In the genomic region with DNA sequence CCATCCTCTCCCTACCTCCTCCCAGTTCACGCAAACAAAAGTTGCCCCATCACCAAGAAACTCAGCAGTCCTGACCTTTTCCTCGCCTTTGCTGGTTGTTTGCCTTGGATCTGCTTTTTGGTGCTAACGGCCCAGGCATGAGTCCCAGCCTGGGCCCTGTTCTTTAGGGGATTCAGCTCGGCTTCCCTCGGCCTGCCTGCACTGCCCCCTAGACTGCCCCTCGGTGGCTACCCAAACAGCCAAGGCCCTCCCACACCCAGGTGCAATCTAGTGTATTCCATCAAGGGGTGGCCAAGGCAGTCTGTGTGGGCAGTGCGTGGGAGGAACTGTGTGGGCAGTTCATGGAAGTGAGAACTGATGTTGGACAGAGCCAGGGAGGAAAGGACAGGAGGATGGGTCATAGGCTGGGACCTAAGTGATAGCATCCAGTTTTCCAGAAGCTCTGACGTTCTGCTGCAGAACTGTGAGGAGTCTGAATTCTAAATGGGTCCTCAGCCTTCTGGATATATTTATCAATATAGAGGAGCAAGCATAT, we compare ENCODE assay signal across 29 cellular contexts.
DNase-seq lines count a peak whose midpoint lies in the region; ATAC-seq and TF ChIP-seq lines count a peak whose summit lies in the region.
"Had no signal": no experiment of that assay in that cellular context is flagged by ENCODE, and none has a peak within 500 bp of the region (broad histone marks: within the 10 kb centered on the region; RNA-seq: fewer than 3 reads in every experiment).

No MANE protein-coding gene starts in this region.

- no peaks in the 10 kb centered on the region for H4K20me1 ChIP-seq in BLaER1

- POLR2A ChIA-PET in HEK293 (lab: Yijun Ruan, JAX), result no interaction called here
- POLR2A ChIA-PET in activated B cell treated with CpG ODN at 0.5 μM for 24 hours (lab: Charles Lee), result interaction anchor here (0.5 to 2.5 kb wide), 7 partner anchors 10 to 463 kb away, joined by 3 to 7 read pairs (median 4); no protein-coding TSS in a partner anchor

- peaks cover 85% of the 10 kb centered on the region for H3K4me1 ChIP-seq in BLaER1
- H3K4me1 ChIP-seq in HEK293 (ENCODE audit: control insufficient read depth, insufficient read depth, low read length), result no peaks in the 10 kb centered on the region
- H3K4me1 ChIP-seq: gastrocnemius medialis had no signal

- no peaks in the 10 kb centered on the region for H3K27me3 Mint-ChIP-seq in activated B cell treated with CpG ODN at 0.5 μM for 24 hours
- no peaks in the 10 kb centered on the region for H3K27me3 Mint-ChIP-seq in mesothelial cell of epicardium (ENCODE audit: low read depth)
- H3K27me3 Mint-ChIP-seq: type B pancreatic cell had no signal

- DNase-seq in activated B cell treated with CpG ODN at 0.5 μM for 24 hours (no peak), mesothelial cell of epicardium (ENCODE audit: low spot score in 2 of 2, unreplicated experiment in 2 of 2) (no peak), activated gamma-delta T cell (lab: John Stamatoyannopoulos, UW) (no peak), GF-D8 (lab: John Stamatoyannopoulos, UW) (no peak), amygdala (lab: John Stamatoyannopoulos, UW) (no peak), cerebellar cortex (ENCODE audit: low spot score) (no peak)
- DNase-seq: ACHN; activated CD4-positive, alpha-beta T cell treated with anti-CD3 and anti-CD28 coated beads, Interleukin-2, amount 50 U/mL, for 48 hours; activated CD8-positive, alpha-beta memory T cell treated with anti-CD3 and anti-CD28 coated beads, Interleukin-2, amount 50 U/mL, for 4 hours; aorta; central memory CD4-positive, alpha-beta T cell; gastrocnemius medialis; left lung; midbrain; natural killer cell; NCI-H1105; NCI-H1930; NCI-H526; NK-92 treated with Interleukin-12 subunit alpha and Interleukin-12 subunit beta, amount 100 ng/mL, for 24 hours; stimulated activated CD4-positive, alpha-beta T cell treated with anti-CD3 and anti-CD28 coated beads, Interleukin-2, amount 100 ng/mL, for 24 hours; T-helper 1 cell had no signal

- intact Hi-C loops in activated B cell treated with CpG ODN at 0.5 μM for 24 hours (cut with micrococcal nuclease), result loop anchor here (2.0 to 5.0 kb wide), 2 partner anchors 36 to 213 kb away; no protein-coding TSS in a partner anchor

- TF ChIP-seq CTCF in HEK293 (tag by site-specific recombination; IDR thresholded peaks at IDR 0.05), result no peak
- no peak for TF ChIP-seq CTCF in activated B cell treated with CpG ODN at 0.5 μM for 24 hours (IDR thresholded peaks at IDR 0.05)
- TF ChIP-seq CTCF in mesothelial cell of epicardium (IDR thresholded peaks at IDR 0.05; ENCODE audit: unreplicated experiment), result no peak

- H3K27me3 ChIP-seq in BLaER1, result no peaks in the 10 kb centered on the region
- H3K27me3 ChIP-seq: gastrocnemius medialis, hepatocyte, left lung, SJSA1 had no signal

- H3K4me3 ChIP-seq in BLaER1 (no peak overlapping the region), HEK293 (ENCODE audit: low read depth, low read length) (no peak overlapping the region)
- H3K4me3 ChIP-seq: gastrocnemius medialis, GM12878, hepatocyte, left lung, SJSA1 had no signal

- peaks cover 72% of the 10 kb centered on the region for H3K4me1 Mint-ChIP-seq in activated B cell treated with CpG ODN at 0.5 μM for 24 hours
- peaks cover 30% of the 10 kb centered on the region for H3K4me1 Mint-ChIP-seq in mesothelial cell of epicardium
- H3K4me1 Mint-ChIP-seq: natural killer cell had no signal

- no peaks in the 10 kb centered on the region for H3K36me3 ChIP-seq in BLaER1
- no peaks in the 10 kb centered on the region for H3K36me3 ChIP-seq in HEK293 (ENCODE audit: control insufficient read depth in 2 of 2, insufficient read depth in 1 of 2, low read length in 2 of 2)
- H3K36me3 ChIP-seq: gastrocnemius medialis, left lung, SJSA1 had no signal

- CTCF ChIA-PET in HEK293 (lab: Yijun Ruan, JAX) (interaction anchor here (0.8 kb wide), 1 partner anchor 57 kb away, joined by 3 read pairs; no protein-coding TSS in a partner anchor), activated B cell treated with CpG ODN at 0.5 μM for 24 hours (lab: Charles Lee) (interaction anchor here (0.7 to 1.9 kb wide), 3 partner anchors 213 to 610 kb away, joined by 3 to 6 read pairs (median 3); no protein-coding TSS in a partner anchor)

- no peak for ATAC-seq in activated B cell treated with CpG ODN at 0.5 μM for 24 hours (ENCODE audit: low read depth)
- ATAC-seq: gastrocnemius medialis, GM12878, natural killer cell, Panc1 had no signal

- H3K4me3 Mint-ChIP-seq in activated B cell treated with CpG ODN at 0.5 μM for 24 hours (peak overlapping the region; percentile 53), mesothelial cell of epicardium (no peak overlapping the region)
- H3K4me3 Mint-ChIP-seq: natural killer cell, type B pancreatic cell had no signal

- H3K27ac Mint-ChIP-seq in activated B cell treated with CpG ODN at 0.5 μM for 24 hours, result peak overlapping the region; percentile 84
- peak overlapping the region; percentile 48 for H3K27ac Mint-ChIP-seq in mesothelial cell of epicardium
- H3K27ac Mint-ChIP-seq: activated naive CD4-positive, alpha-beta T cell treated with anti-CD3 and anti-CD28 coated beads, Interleukin-2, amount 50 U/mL, for 72 hours; natural killer cell; type B pancreatic cell had no signal

- H3K36me3 Mint-ChIP-seq in activated B cell treated with CpG ODN at 0.5 μM for 24 hours (ENCODE audit: low read depth), result no peaks in the 10 kb centered on the region
- no peaks in the 10 kb centered on the region for H3K36me3 Mint-ChIP-seq in mesothelial cell of epicardium
- H3K36me3 Mint-ChIP-seq: activated naive CD4-positive, alpha-beta T cell treated with anti-CD3 and anti-CD28 coated beads, Interleukin-2, amount 50 U/mL, for 72 hours; natural killer cell; type B pancreatic cell had no signal

- H3K9me3 Mint-ChIP-seq in activated B cell treated with CpG ODN at 0.5 μM for 24 hours (no peaks in the 10 kb centered on the region), mesothelial cell of epicardium (no peaks in the 10 kb centered on the region)
- H3K9me3 Mint-ChIP-seq: activated naive CD4-positive, alpha-beta T cell treated with anti-CD3 and anti-CD28 coated beads, Interleukin-2, amount 50 U/mL, for 72 hours; natural killer cell; type B pancreatic cell had no signal

- no peak overlapping the region for H3K9ac ChIP-seq in BLaER1

- H3K9me3 ChIP-seq in BLaER1 (0 out of 2 replicates have a peak, but pooled peaks cover 6% of the 10 kb centered on the region), HEK293 (ENCODE audit: control insufficient read depth, insufficient read depth, low read depth, low read length) (no peaks in the 10 kb centered on the region)
- H3K9me3 ChIP-seq: gastrocnemius medialis, left lung, SJSA1 had no signal

- H3K27ac ChIP-seq in BLaER1 (peak overlapping the region; percentile 40; the same call in 1 of the 2 replicates), HEK293 (ENCODE audit: extremely low read depth, low read depth, low read length) (no peak overlapping the region)
- H3K27ac ChIP-seq: gastrocnemius medialis, hepatocyte, left lung, SJSA1 had no signal

- H3K4me2 ChIP-seq in BLaER1, result peak overlapping the region; percentile 53
- H3K4me2 ChIP-seq: hepatocyte had no signal

TF ChIP-seq in HEK293, 187 proteins besides CTCF, POLR2A, EP300 and RAD21 (continues in another document):
- TF ChIP-seq ZFP3 (tag by site-specific recombination; IDR thresholded peaks at IDR 0.05; ENCODE audit: low read depth), result no peak
- no peak for TF ChIP-seq ZNF140 (tag by site-specific recombination; IDR thresholded peaks at IDR 0.05)
- TF ChIP-seq, protein P1, sequence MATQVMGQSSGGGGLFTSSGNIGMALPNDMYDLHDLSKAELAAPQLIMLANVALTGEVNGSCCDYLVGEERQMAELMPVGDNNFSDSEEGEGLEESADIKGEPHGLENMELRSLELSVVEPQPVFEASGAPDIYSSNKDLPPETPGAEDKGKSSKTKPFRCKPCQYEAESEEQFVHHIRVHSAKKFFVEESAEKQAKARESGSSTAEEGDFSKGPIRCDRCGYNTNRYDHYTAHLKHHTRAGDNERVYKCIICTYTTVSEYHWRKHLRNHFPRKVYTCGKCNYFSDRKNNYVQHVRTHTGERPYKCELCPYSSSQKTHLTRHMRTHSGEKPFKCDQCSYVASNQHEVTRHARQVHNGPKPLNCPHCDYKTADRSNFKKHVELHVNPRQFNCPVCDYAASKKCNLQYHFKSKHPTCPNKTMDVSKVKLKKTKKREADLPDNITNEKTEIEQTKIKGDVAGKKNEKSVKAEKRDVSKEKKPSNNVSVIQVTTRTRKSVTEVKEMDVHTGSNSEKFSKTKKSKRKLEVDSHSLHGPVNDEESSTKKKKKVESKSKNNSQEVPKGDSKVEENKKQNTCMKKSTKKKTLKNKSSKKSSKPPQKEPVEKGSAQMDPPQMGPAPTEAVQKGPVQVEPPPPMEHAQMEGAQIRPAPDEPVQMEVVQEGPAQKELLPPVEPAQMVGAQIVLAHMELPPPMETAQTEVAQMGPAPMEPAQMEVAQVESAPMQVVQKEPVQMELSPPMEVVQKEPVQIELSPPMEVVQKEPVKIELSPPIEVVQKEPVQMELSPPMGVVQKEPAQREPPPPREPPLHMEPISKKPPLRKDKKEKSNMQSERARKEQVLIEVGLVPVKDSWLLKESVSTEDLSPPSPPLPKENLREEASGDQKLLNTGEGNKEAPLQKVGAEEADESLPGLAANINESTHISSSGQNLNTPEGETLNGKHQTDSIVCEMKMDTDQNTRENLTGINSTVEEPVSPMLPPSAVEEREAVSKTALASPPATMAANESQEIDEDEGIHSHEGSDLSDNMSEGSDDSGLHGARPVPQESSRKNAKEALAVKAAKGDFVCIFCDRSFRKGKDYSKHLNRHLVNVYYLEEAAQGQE (tag by site-specific recombination; IDR thresholded peaks at IDR 0.05), result peak; percentile 57; the same call in 1 of the 2 replicates
- TF ChIP-seq, protein P2, sequence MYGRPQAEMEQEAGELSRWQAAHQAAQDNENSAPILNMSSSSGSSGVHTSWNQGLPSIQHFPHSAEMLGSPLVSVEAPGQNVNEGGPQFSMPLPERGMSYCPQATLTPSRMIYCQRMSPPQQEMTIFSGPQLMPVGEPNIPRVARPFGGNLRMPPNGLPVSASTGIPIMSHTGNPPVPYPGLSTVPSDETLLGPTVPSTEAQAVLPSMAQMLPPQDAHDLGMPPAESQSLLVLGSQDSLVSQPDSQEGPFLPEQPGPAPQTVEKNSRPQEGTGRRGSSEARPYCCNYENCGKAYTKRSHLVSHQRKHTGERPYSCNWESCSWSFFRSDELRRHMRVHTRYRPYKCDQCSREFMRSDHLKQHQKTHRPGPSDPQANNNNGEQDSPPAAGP (tag by site-specific recombination; IDR thresholded peaks at IDR 0.05), result no peak
- TF ChIP-seq, protein P3, sequence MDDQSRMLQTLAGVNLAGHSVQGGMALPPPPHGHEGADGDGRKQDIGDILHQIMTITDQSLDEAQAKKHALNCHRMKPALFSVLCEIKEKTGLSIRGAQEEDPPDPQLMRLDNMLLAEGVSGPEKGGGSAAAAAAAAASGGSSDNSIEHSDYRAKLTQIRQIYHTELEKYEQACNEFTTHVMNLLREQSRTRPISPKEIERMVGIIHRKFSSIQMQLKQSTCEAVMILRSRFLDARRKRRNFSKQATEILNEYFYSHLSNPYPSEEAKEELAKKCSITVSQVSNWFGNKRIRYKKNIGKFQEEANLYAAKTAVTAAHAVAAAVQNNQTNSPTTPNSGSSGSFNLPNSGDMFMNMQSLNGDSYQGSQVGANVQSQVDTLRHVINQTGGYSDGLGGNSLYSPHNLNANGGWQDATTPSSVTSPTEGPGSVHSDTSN (CRISPR knock-in tag; IDR thresholded peaks at IDR 0.05), result no peak
- TF ChIP-seq ZFHX2 (tag by site-specific recombination; conservative IDR thresholded peaks at IDR 0.05), result peak; percentile 89
